22 cellular contexts compared by ENCODE assay signal in the genomic region with DNA sequence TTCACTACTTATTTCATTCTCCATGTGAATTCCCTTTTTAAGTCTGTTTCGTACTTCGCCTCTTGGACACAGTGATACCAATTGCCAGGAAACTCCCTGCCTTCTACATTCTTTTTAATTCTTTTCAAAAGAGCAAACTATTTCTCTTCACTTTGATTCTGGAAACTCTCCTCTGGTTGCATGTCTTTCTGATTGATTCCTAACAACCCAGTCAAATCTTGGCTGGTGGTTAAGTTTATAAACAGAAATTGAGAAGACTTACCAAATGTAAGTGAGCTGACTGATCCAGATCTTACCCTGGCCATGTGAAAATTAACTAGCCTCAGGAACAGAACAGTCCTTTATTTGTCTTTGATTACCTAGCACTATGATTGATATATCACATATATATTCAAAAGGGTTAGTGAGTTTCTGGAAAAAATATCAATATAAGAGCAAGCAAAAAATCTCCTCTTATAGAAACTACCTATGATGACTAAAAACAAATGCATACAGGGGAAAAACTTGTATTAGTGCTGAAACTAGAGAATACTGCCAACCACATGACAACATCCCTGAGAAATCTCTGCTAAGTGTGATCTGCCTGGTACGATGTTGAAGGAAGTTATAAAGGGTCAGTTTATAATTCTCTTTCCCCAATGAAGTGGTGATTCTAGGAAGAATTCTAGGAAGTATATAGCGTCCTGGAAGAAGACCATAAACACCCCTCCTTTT.
"Had no signal": no experiment of that assay in that cellular context is flagged by ENCODE, and none has a peak within 500 bp of the region (broad histone marks: within the 10 kb centered on the region; RNA-seq: fewer than 3 reads in every experiment).

No MANE protein-coding gene starts in this region.

- H3K27me3 ChIP-seq: brain microvascular endothelial cell, esophagus muscularis mucosa, neutrophil, right lobe of liver, tibial artery had no signal

- H3K4me3 ChIP-seq: esophagus muscularis mucosa, heart right ventricle, right lobe of liver, skin epidermis, tibial artery had no signal

- H3K36me3 ChIP-seq: brain microvascular endothelial cell, esophagus muscularis mucosa, heart right ventricle, neutrophil, right lobe of liver, tibial artery had no signal

- H3K9ac ChIP-seq: parathyroid adenoma had no signal

- ATAC-seq: heart right ventricle; left cardiac atrium; naive thymus-derived CD4-positive, alpha-beta T cell; right lobe of liver; stimulated activated effector memory CD8-positive, alpha-beta T cell treated with anti-CD3 and anti-CD28 coated beads, Interleukin-12 subunit alpha, Interleukin-12 subunit beta, amount 100 ng/mL, for 72 hours; stimulated activated naive CD8-positive, alpha-beta T cell treated with anti-CD3 and anti-CD28 coated beads, Interleukin-15, amount 100 ng/mL, for 72 hours had no signal

- H3K4me1 ChIP-seq: heart right ventricle, parathyroid adenoma, right lobe of liver, tibial artery had no signal

- H3K36me3 Mint-ChIP-seq: activated naive CD4-positive, alpha-beta T cell treated with anti-CD3 and anti-CD28 coated beads, Interleukin-2, amount 50 U/mL, for 24 hours; naive thymus-derived CD4-positive, alpha-beta T cell; stimulated activated effector memory CD8-positive, alpha-beta T cell treated with anti-CD3 and anti-CD28 coated beads, Interleukin-12 subunit alpha, Interleukin-12 subunit beta, amount 100 ng/mL, for 72 hours had no signal

- H3K27me3 Mint-ChIP-seq: stimulated activated naive CD8-positive, alpha-beta T cell treated with anti-CD3 and anti-CD28 coated beads, Interleukin-15, amount 100 ng/mL, for 72 hours had no signal

- H3K79me2 ChIP-seq: parathyroid adenoma had no signal

- H3K9me3 Mint-ChIP-seq: activated naive CD4-positive, alpha-beta T cell treated with anti-CD3 and anti-CD28 coated beads, Interleukin-2, amount 50 U/mL, for 24 hours; stimulated activated effector memory CD8-positive, alpha-beta T cell treated with anti-CD3 and anti-CD28 coated beads, Interleukin-12 subunit alpha, Interleukin-12 subunit beta, amount 100 ng/mL, for 72 hours; stimulated activated naive CD8-positive, alpha-beta T cell treated with anti-CD3 and anti-CD28 coated beads, Interleukin-15, amount 100 ng/mL, for 72 hours had no signal

- DNase-seq: activated gamma-delta T cell treated with Interleukin-2 at 50 U/mL for 16 hours; activated T-cell treated with anti-CD3 and anti-CD28 coated beads, Interleukin-2, amount 50 U/mL, for 1 hour; anterior cingulate cortex; brain microvascular endothelial cell; central memory CD4-positive, alpha-beta T cell; effector memory CD4-positive, alpha-beta T cell; foreskin fibroblast; heart right ventricle; islet precursor cell; left cardiac atrium; naive thymus-derived CD4-positive, alpha-beta T cell; right lobe of liver; stimulated activated CD4-positive, alpha-beta T cell treated with anti-CD3 and anti-CD28 coated beads, Interleukin-2, amount 100 ng/mL, for 24 hours; stimulated activated naive CD8-positive, alpha-beta T cell treated with anti-CD3 and anti-CD28 coated beads, Interleukin-15, amount 100 ng/mL, for 72 hours; T-helper 9 cell; tibial artery had no signal

- H3K4me3 Mint-ChIP-seq: activated naive CD4-positive, alpha-beta T cell treated with anti-CD3 and anti-CD28 coated beads, Interleukin-2, amount 50 U/mL, for 24 hours; naive thymus-derived CD4-positive, alpha-beta T cell; stimulated activated effector memory CD8-positive, alpha-beta T cell treated with anti-CD3 and anti-CD28 coated beads, Interleukin-12 subunit alpha, Interleukin-12 subunit beta, amount 100 ng/mL, for 72 hours; stimulated activated naive CD8-positive, alpha-beta T cell treated with anti-CD3 and anti-CD28 coated beads, Interleukin-15, amount 100 ng/mL, for 72 hours had no signal

- H3K27ac Mint-ChIP-seq: activated naive CD4-positive, alpha-beta T cell treated with anti-CD3 and anti-CD28 coated beads, Interleukin-2, amount 50 U/mL, for 24 hours; naive thymus-derived CD4-positive, alpha-beta T cell; stimulated activated effector memory CD8-positive, alpha-beta T cell treated with anti-CD3 and anti-CD28 coated beads, Interleukin-12 subunit alpha, Interleukin-12 subunit beta, amount 100 ng/mL, for 72 hours; stimulated activated naive CD8-positive, alpha-beta T cell treated with anti-CD3 and anti-CD28 coated beads, Interleukin-15, amount 100 ng/mL, for 72 hours had no signal

- H3K9me3 ChIP-seq: esophagus muscularis mucosa, neutrophil, right lobe of liver, tibial artery had no signal

- H3K4me1 Mint-ChIP-seq: activated naive CD4-positive, alpha-beta T cell treated with anti-CD3 and anti-CD28 coated beads, Interleukin-2, amount 50 U/mL, for 24 hours; naive thymus-derived CD4-positive, alpha-beta T cell; stimulated activated effector memory CD8-positive, alpha-beta T cell treated with anti-CD3 and anti-CD28 coated beads, Interleukin-12 subunit alpha, Interleukin-12 subunit beta, amount 100 ng/mL, for 72 hours; stimulated activated naive CD8-positive, alpha-beta T cell treated with anti-CD3 and anti-CD28 coated beads, Interleukin-15, amount 100 ng/mL, for 72 hours had no signal

- H2AFZ ChIP-seq: parathyroid adenoma had no signal

- H3K27ac ChIP-seq: brain microvascular endothelial cell, esophagus muscularis mucosa, heart right ventricle, neutrophil, parathyroid adenoma, right lobe of liver, skin epidermis, tibial artery had no signal
